26 cellular contexts compared by ENCODE assay signal in the genomic region with DNA sequence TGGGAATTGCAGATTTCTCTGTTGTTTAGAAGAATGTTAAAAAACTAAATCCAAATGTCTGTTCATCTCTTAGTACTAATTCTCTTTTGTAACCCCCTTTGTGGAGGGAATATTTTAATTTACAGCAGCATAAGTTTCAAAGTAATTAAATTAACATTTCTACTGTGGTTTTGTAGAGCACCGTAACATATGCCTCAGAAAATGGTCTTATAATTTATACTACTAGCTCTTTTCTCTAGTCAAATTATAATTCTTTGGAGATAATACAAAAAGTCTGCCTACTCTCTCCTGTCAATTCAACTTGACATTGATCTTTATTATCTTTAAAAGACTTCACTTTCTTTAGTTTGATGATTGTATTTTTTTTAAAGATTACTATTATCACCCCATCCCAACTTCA.
"Had no signal": no experiment of that assay in that cellular context is flagged by ENCODE, and none has a peak within 500 bp of the region (broad histone marks: within the 10 kb centered on the region; RNA-seq: fewer than 3 reads in every experiment).

No MANE protein-coding gene starts in this region.

- DNase-seq: stimulated activated CD4-positive, alpha-beta T cell treated with anti-CD3 and anti-CD28 coated beads, Interleukin-2, amount 100 ng/mL, for 48 hours; stimulated activated CD4-positive, alpha-beta T cell treated with anti-CD3 and anti-CD28 coated beads, Interleukin-4, amount 100 ng/mL, for 1 hour; stimulated activated CD4-positive, alpha-beta T cell treated with anti-CD3 and anti-CD28 coated beads, Interleukin-4, amount 100 ng/mL, for 24 hours; stimulated activated CD4-positive, alpha-beta T cell treated with anti-CD3 and anti-CD28 coated beads, Interleukin-4, amount 100 ng/mL, for 4 hours; stimulated activated CD8-positive, alpha-beta memory T cell treated with anti-CD3 and anti-CD28 coated beads, Interleukin-4, amount 100 ng/mL, for 48 hours; stimulated activated naive B cell treated with anti-CD40 and anti-IgM and Interleukin-4, amounts not matched to agents 10 μg/mL and 1 μg/mL and 100 μg/mL, for 72 hours; stimulated activated naive CD4-positive, alpha-beta T cell; stimulated activated naive CD4-positive, alpha-beta T cell treated with Interleukin-2 at 50 U/mL for 16 hours; stimulated activated naive CD8-positive, alpha-beta T cell treated with anti-CD3 and anti-CD28 coated beads, Interleukin-15, amount 100 ng/mL, for 72 hours; stimulated activated naive CD8-positive, alpha-beta T cell treated with anti-CD3 and anti-CD28 coated beads, Interleukin-15, Interleukin-2, amounts not matched to agents 100 U/mL and 50 U/mL, for 24 hours; stomach; substantia nigra; testis; thyroid gland; tibial artery; transverse colon; trophoblast cell; upper lobe of left lung; upper lobe of right lung; uterus had no signal

- H3K36me3 ChIP-seq: stomach, suprapubic skin, thoracic aorta, thyroid gland, transverse colon, upper lobe of left lung, upper lobe of right lung, uterus, vagina had no signal

- ATAC-seq: stimulated activated effector memory CD8-positive, alpha-beta T cell treated with anti-CD3 and anti-CD28 coated beads, Interleukin-12 subunit alpha, Interleukin-12 subunit beta, amount 100 ng/mL, for 72 hours; stimulated activated memory B cell treated with anti-CD40 and anti-IgM and Interleukin-4, amounts not matched to agents 10 μg/mL and 1 μg/mL and 100 μg/mL, for 72 hours; stimulated activated naive B cell treated with anti-CD40 and anti-IgM and Interleukin-4, amounts not matched to agents 10 μg/mL and 1 μg/mL and 100 μg/mL, for 72 hours; stimulated activated naive CD8-positive, alpha-beta T cell treated with anti-CD3 and anti-CD28 coated beads, Interleukin-15, amount 100 ng/mL, for 72 hours; stimulated activated naive CD8-positive, alpha-beta T cell treated with anti-CD3 and anti-CD28 coated beads, Interleukin-15, Interleukin-2, amounts not matched to agents 100 U/mL and 50 U/mL, for 24 hours; upper lobe of right lung had no signal

- H3K27me3 ChIP-seq: stomach, suprapubic skin, testis, thyroid gland, tibial artery, tibial nerve, transverse colon, upper lobe of left lung, upper lobe of right lung, uterus, vagina had no signal

- H3K4me1 ChIP-seq: stomach, suprapubic skin, testis, thyroid gland, tibial artery, tibial nerve, transverse colon, upper lobe of left lung, upper lobe of right lung, uterus, vagina had no signal

- H3K9me3 ChIP-seq: suprapubic skin, testis, thyroid gland, tibial artery, tibial nerve, transverse colon, upper lobe of left lung, upper lobe of right lung, uterus, vagina had no signal

- H3K4me3 ChIP-seq: stomach, suprapubic skin, testis, thoracic aorta, thyroid gland, tibial artery, tibial nerve, transverse colon, upper lobe of left lung, upper lobe of right lung, uterus, vagina had no signal

- H3K27ac ChIP-seq: stomach, suprapubic skin, testis, thoracic aorta, thyroid gland, tibial artery, tibial nerve, transverse colon, upper lobe of left lung, upper lobe of right lung, uterus, vagina had no signal
